17 cellular contexts compared by ENCODE assay signal in the genomic region with DNA sequence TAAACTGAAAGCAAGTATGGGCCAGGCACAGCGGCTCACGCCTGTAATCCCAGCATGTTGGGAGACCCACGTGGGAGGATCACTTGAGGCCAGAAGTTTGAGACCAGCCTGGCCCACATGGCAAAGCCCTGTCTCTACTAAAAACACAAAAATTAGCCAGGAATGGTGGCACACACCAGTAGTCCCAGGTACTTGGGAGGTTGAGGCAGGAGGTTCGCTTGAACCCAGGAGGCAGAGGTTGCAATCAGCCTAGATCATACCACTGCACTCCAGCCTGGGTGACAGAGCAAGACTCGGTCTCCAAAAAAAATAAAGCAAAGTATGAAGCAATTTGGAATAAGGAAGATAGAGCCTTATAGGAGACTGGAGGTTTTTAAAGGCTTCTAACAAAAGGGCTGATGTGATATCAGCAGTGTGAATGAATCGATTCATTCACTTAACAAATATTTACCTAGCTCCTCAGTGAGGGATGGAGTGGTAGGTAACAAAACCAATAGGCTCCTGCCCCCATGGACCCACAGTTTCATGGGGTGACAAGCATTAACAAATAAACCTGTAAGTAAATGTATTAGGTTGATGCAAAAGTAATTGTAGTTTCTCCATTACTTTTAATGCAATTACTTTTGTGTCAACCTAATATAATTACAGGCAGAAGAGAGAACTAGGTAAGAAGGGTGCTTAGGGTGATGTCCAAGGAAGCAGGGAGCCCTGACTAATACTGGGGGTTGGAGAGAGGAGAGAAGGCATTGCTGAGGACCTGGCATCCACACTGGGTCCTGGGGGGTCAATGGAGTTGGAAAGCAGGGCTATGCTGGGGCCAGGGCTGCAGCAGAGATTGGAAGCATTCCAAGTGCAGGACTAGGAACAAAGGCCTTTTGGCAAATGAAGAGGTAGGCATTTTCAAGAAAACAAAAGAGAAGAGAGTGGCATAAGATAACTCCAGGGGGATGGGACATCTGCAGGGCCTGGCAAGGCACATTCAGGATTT.
DNase-seq lines count a peak whose midpoint lies in the region; ATAC-seq and TF ChIP-seq lines count a peak whose summit lies in the region.
"Had no signal": no experiment of that assay in that cellular context is flagged by ENCODE, and none has a peak within 500 bp of the region (broad histone marks: within the 10 kb centered on the region; RNA-seq: fewer than 3 reads in every experiment).

No MANE protein-coding gene starts in this region.

- H3K27ac ChIP-seq in CD8-positive, alpha-beta T cell (ENCODE audit: low read depth, low read length), result no peak overlapping the region

- H3K4me1 Mint-ChIP-seq in WTC11 (peaks cover 35% of the 10 kb centered on the region), nephron progenitor cell (peaks cover 29% of the 10 kb centered on the region)
- H3K4me1 Mint-ChIP-seq in CD8-positive, alpha-beta T cell (ENCODE audit: low read depth), result no peaks in the 10 kb centered on the region

- H3K36me3 ChIP-seq in CD8-positive, alpha-beta T cell (ENCODE audit: insufficient read depth, low read length), result no peaks in the 10 kb centered on the region

- H3K27me3 Mint-ChIP-seq in WTC11 (ENCODE audit: low read depth) (peaks cover 7% of the 10 kb centered on the region), nephron progenitor cell (ENCODE audit: low read depth, poor library complexity) (peaks cover 10% of the 10 kb centered on the region)
- H3K27me3 Mint-ChIP-seq in CD8-positive, alpha-beta T cell (ENCODE audit: low read depth), result peaks cover 20% of the 10 kb centered on the region

- TF ChIP-seq CTCF in WTC11 (IDR thresholded peaks at IDR 0.05) (no peak), nephron progenitor cell (IDR thresholded peaks at IDR 0.05) (no peak)
- no peak for TF ChIP-seq CTCF in CD8-positive, alpha-beta T cell (IDR thresholded peaks at IDR 0.05)

- H3K4me3 Mint-ChIP-seq in WTC11 (no peak overlapping the region), nephron progenitor cell (no peak overlapping the region)
- no peak overlapping the region for H3K4me3 Mint-ChIP-seq in CD8-positive, alpha-beta T cell
- H3K4me3 Mint-ChIP-seq: naive thymus-derived CD4-positive, alpha-beta T cell had no signal

- H3K4me3 ChIP-seq in CD8-positive, alpha-beta T cell (ENCODE audit: low read depth, low read length), result no peak overlapping the region

- H3K36me3 Mint-ChIP-seq in WTC11 (peaks cover 38% of the 10 kb centered on the region), nephron progenitor cell (ENCODE audit: low read depth) (peaks cover 24% of the 10 kb centered on the region)
- H3K36me3 Mint-ChIP-seq in CD8-positive, alpha-beta T cell, result no peaks in the 10 kb centered on the region

- ATAC-seq in WTC11, result no peak
- no peak for ATAC-seq in CD8-positive, alpha-beta T cell
- no peak for ATAC-seq in GM19324 (IDR thresholded peaks at IDR 0.05; ENCODE audit: low FRiP score, unreplicated experiment)
- ATAC-seq: left ventricle myocardium superior; naive thymus-derived CD4-positive, alpha-beta T cell had no signal

- CTCF ChIA-PET in HEK293T (lab: Yijun Ruan, JAX) (no interaction called here), WTC11 (lab: Charles Lee) (interaction anchor here (0.6 to 1.0 kb wide), 3 partner anchors 16 to 146 kb away, joined by 3 to 4 read pairs (median 3); no protein-coding TSS in a partner anchor)
- CTCF ChIA-PET in CD8-positive, alpha-beta T cell (lab: Charles Lee), result no interaction called here

- H3K4me1 ChIP-seq in CD8-positive, alpha-beta T cell (ENCODE audit: insufficient read depth, low read length), result no peaks in the 10 kb centered on the region

- H3K9me3 Mint-ChIP-seq in WTC11 (peaks cover 38% of the 10 kb centered on the region), nephron progenitor cell (peaks cover 39% of the 10 kb centered on the region)
- peaks cover 8% of the 10 kb centered on the region for H3K9me3 Mint-ChIP-seq in CD8-positive, alpha-beta T cell

- POLR2A ChIA-PET in HEK293T (lab: Yijun Ruan, JAX), result no interaction called here
- POLR2A ChIA-PET in WTC11 (lab: Charles Lee), result no interaction called here
- POLR2A ChIA-PET in CD8-positive, alpha-beta T cell (lab: Charles Lee), result no interaction called here

- no peaks in the 10 kb centered on the region for H3K9me3 ChIP-seq in CD8-positive, alpha-beta T cell (ENCODE audit: low read length)

- DNase-seq in HEK293T (ENCODE audit: extremely low spot score) (no peak), NCI-H2081 (lab: John Stamatoyannopoulos, UW) (peak; percentile 30 to 81), WTC11 (ENCODE audit: low spot score) (no peak), nephron progenitor cell (no peak)
- DNase-seq in CD8-positive, alpha-beta T cell, result no peak
- no peak for DNase-seq in stimulated activated naive CD4-positive, alpha-beta T cell treated with Interleukin-2 at 50 U/mL for 16 hours (lab: John Stamatoyannopoulos, UW)
- DNase-seq in stimulated activated CD4-positive, alpha-beta T cell treated with anti-CD3 and anti-CD28 coated beads, Interleukin-4, amount 100 ng/mL, for 4 hours, result no peak
- DNase-seq: activated CD8-positive, alpha-beta memory T cell treated with anti-CD3 and anti-CD28 coated beads for 24 hours; activated effector memory CD4-positive, alpha-beta T cell treated with anti-CD3 and anti-CD28 coated beads, Interleukin-2, amount 50 U/mL, for 16 hours; cerebellar nuclear complex; DND-41; foreskin melanocyte; left ventricle myocardium superior; naive thymus-derived CD4-positive, alpha-beta T cell; OCI-M1; stimulated activated CD4-positive, alpha-beta T cell treated with anti-CD3 and anti-CD28 coated beads, Interleukin-15, amount 100 ng/mL, for 24 hours had no signal

- H3K27ac Mint-ChIP-seq in WTC11, result no peak overlapping the region
- H3K27ac Mint-ChIP-seq in nephron progenitor cell, result peak overlapping the region; percentile 52
- no peak overlapping the region for H3K27ac Mint-ChIP-seq in CD8-positive, alpha-beta T cell
- H3K27ac Mint-ChIP-seq: naive thymus-derived CD4-positive, alpha-beta T cell had no signal

- intact Hi-C loops in CD8-positive, alpha-beta T cell (cut with DNase I, micrococcal nuclease), result no loop called here

- no peaks in the 10 kb centered on the region for H3K27me3 ChIP-seq in CD8-positive, alpha-beta T cell (ENCODE audit: insufficient read depth, low read length)

TF ChIP-seq in HEK293T, 16 proteins besides CTCF, POLR2A, EP300 and RAD21:
- TF ChIP-seq ELF4 (IDR thresholded peaks at IDR 0.05) (no peak), HDGF (IDR thresholded peaks at IDR 0.05; ENCODE audit: borderline replicate concordance) (no peak), FOXA1 (IDR thresholded peaks at IDR 0.05) (no peak), FOXM1 (IDR thresholded peaks at IDR 0.05; ENCODE audit: borderline replicate concordance) (no peak), ZNF384 (IDR thresholded peaks at IDR 0.05) (no peak), ARNT (IDR thresholded peaks at IDR 0.05) (no peak), L3MBTL2 (conservative IDR thresholded peaks at IDR 0.05) (peak; percentile 45)
TF ChIP-seq in HEK293T: peak in this region for 1.

TF ChIP-seq in WTC11, 78 proteins besides CTCF, POLR2A, EP300 and RAD21:
- TF ChIP-seq SMAD3 (CRISPR knock-in tag; IDR thresholded peaks at IDR 0.05; ENCODE audit: borderline replicate concordance) (no peak), GABPB1 (CRISPR knock-in tag; IDR thresholded peaks at IDR 0.05) (peak; percentile 28; the same call in 1 of the 2 replicates)

Comparison
In these comparisons a context has a peak if more than half of its experiments do, and no peak if none do; other contexts are left out.
1. DNase-seq: peak in NCI-H2081 (2 of 2); none in HEK293T (single experiment), WTC11 (single experiment), nephron progenitor cell (single experiment), CD8-positive, alpha-beta T cell (0 of 7), stimulated activated naive CD4-positive, alpha-beta T cell treated with Interleukin-2 at 50 U/mL for 16 hours (single experiment) and stimulated activated CD4-positive, alpha-beta T cell treated with anti-CD3 and anti-CD28 coated beads, Interleukin-4, amount 100 ng/mL, for 4 hours (0 of 2).